Comparison of ENCODE assay signal across 1 cellular context in genomic region chr6:12991435-12991834, GRCh38.
TF ChIP-seq lines count a peak whose summit lies in the region.

No MANE protein-coding gene starts in this region.

TF ChIP-seq in K562, 482 proteins besides CTCF, POLR2A, EP300 and RAD21 (continued from another document):
- no peak for TF ChIP-seq ZMIZ1 (IDR thresholded peaks at IDR 0.05; ENCODE audit: low read depth in 2 of 2, low read length in 2 of 2)
- TF ChIP-seq RBM34 (IDR thresholded peaks at IDR 0.05; ENCODE audit: borderline replicate concordance, insufficient read depth, low read length), result no peak
- TF ChIP-seq ARID2 (IDR thresholded peaks at IDR 0.05), result no peak
- peak; percentile 38; the same call in 1 of the 2 replicates for TF ChIP-seq ZNF316 (IDR thresholded peaks at IDR 0.05)
- TF ChIP-seq RBM25 (IDR thresholded peaks at IDR 0.05; ENCODE audit: low read depth, low read length, severe bottlenecking), result no peak
- 0 out of 2 replicates have a peak, but pooled peaks have one; percentile 9 for TF ChIP-seq MAFF (IDR thresholded peaks at IDR 0.05; ENCODE audit: low read length)
- TF ChIP-seq, protein P1, sequence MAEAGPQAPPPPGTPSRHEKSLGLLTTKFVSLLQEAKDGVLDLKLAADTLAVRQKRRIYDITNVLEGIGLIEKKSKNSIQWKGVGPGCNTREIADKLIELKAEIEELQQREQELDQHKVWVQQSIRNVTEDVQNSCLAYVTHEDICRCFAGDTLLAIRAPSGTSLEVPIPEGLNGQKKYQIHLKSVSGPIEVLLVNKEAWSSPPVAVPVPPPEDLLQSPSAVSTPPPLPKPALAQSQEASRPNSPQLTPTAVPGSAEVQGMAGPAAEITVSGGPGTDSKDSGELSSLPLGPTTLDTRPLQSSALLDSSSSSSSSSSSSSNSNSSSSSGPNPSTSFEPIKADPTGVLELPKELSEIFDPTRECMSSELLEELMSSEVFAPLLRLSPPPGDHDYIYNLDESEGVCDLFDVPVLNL (CRISPR knock-in tag; IDR thresholded peaks at IDR 0.05; ENCODE audit: low read depth), result no peak
- 0 out of 2 replicates have a peak, but pooled peaks have one; percentile 11 for TF ChIP-seq MAFG (tag; conservative IDR thresholded peaks at IDR 0.05)
